ENCODE assay signal across 1 cellular context in genomic region chr17:2336215-2337151, GRCh38.
TF ChIP-seq lines count a peak whose summit lies in the region.

Gene TSR1 (minus strand): TSS chr17:2336457. CDS start chr17:2336427, 30 bp downstream.

TF ChIP-seq in HEK293, 187 proteins besides CTCF, POLR2A, EP300 and RAD21 (continued from another document and continues in another):
- TF ChIP-seq, protein P1, sequence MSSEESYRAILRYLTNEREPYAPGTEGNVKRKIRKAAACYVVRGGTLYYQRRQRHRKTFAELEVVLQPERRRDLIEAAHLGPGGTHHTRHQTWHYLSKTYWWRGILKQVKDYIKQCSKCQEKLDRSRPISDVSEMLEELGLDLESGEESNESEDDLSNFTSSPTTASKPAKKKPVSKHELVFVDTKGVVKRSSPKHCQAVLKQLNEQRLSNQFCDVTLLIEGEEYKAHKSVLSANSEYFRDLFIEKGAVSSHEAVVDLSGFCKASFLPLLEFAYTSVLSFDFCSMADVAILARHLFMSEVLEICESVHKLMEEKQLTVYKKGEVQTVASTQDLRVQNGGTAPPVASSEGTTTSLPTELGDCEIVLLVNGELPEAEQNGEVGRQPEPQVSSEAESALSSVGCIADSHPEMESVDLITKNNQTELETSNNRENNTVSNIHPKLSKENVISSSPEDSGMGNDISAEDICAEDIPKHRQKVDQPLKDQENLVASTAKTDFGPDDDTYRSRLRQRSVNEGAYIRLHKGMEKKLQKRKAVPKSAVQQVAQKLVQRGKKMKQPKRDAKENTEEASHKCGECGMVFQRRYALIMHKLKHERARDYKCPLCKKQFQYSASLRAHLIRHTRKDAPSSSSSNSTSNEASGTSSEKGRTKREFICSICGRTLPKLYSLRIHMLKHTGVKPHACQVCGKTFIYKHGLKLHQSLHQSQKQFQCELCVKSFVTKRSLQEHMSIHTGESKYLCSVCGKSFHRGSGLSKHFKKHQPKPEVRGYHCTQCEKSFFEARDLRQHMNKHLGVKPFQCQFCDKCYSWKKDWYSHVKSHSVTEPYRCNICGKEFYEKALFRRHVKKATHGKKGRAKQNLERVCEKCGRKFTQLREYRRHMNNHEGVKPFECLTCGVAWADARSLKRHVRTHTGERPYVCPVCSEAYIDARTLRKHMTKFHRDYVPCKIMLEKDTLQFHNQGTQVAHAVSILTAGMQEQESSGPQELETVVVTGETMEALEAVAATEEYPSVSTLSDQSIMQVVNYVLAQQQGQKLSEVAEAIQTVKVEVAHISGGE (tag by site-specific recombination; conservative IDR thresholded peaks at IDR 0.05; ENCODE audit: low read depth) = peak; percentile 96
- TF ChIP-seq, protein P2, sequence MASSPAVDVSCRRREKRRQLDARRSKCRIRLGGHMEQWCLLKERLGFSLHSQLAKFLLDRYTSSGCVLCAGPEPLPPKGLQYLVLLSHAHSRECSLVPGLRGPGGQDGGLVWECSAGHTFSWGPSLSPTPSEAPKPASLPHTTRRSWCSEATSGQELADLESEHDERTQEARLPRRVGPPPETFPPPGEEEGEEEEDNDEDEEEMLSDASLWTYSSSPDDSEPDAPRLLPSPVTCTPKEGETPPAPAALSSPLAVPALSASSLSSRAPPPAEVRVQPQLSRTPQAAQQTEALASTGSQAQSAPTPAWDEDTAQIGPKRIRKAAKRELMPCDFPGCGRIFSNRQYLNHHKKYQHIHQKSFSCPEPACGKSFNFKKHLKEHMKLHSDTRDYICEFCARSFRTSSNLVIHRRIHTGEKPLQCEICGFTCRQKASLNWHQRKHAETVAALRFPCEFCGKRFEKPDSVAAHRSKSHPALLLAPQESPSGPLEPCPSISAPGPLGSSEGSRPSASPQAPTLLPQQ (tag by site-specific recombination; IDR thresholded peaks at IDR 0.05) = no peak; the same call in 1 of the 2 replicates
- peak; percentile 57; the same call in 1 of the 2 replicates for TF ChIP-seq KLF7 (tag by site-specific recombination; IDR thresholded peaks at IDR 0.05; ENCODE audit: borderline replicate concordance)
- TF ChIP-seq, protein P3, sequence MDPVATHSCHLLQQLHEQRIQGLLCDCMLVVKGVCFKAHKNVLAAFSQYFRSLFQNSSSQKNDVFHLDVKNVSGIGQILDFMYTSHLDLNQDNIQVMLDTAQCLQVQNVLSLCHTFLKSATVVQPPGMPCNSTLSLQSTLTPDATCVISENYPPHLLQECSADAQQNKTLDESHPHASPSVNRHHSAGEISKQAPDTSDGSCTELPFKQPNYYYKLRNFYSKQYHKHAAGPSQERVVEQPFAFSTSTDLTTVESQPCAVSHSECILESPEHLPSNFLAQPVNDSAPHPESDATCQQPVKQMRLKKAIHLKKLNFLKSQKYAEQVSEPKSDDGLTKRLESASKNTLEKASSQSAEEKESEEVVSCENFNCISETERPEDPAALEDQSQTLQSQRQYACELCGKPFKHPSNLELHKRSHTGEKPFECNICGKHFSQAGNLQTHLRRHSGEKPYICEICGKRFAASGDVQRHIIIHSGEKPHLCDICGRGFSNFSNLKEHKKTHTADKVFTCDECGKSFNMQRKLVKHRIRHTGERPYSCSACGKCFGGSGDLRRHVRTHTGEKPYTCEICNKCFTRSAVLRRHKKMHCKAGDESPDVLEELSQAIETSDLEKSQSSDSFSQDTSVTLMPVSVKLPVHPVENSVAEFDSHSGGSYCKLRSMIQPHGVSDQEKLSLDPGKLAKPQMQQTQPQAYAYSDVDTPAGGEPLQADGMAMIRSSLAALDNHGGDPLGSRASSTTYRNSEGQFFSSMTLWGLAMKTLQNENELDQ (tag by site-specific recombination; IDR thresholded peaks at IDR 0.05; ENCODE audit: low read depth) = no peak
- no peak; the same call in 1 of the 2 replicates for TF ChIP-seq ZNF24 (tag by site-specific recombination; IDR thresholded peaks at IDR 0.05)
- no peak for TF ChIP-seq EGR2 (tag by site-specific recombination; IDR thresholded peaks at IDR 0.05; ENCODE audit: low read depth)
- TF ChIP-seq, protein P4, sequence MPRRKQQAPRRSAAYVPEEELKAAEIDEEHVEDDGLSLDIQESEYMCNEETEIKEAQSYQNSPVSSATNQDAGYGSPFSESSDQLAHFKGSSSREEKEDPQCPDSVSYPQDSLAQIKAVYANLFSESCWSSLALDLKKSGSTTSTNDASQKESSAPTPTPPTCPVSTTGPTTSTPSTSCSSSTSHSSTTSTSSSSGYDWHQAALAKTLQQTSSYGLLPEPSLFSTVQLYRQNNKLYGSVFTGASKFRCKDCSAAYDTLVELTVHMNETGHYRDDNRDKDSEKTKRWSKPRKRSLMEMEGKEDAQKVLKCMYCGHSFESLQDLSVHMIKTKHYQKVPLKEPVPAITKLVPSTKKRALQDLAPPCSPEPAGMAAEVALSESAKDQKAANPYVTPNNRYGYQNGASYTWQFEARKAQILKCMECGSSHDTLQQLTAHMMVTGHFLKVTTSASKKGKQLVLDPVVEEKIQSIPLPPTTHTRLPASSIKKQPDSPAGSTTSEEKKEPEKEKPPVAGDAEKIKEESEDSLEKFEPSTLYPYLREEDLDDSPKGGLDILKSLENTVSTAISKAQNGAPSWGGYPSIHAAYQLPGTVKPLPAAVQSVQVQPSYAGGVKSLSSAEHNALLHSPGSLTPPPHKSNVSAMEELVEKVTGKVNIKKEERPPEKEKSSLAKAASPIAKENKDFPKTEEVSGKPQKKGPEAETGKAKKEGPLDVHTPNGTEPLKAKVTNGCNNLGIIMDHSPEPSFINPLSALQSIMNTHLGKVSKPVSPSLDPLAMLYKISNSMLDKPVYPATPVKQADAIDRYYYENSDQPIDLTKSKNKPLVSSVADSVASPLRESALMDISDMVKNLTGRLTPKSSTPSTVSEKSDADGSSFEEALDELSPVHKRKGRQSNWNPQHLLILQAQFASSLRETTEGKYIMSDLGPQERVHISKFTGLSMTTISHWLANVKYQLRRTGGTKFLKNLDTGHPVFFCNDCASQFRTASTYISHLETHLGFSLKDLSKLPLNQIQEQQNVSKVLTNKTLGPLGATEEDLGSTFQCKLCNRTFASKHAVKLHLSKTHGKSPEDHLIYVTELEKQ (tag by site-specific recombination; IDR thresholded peaks at IDR 0.05; ENCODE audit: borderline replicate concordance) = peak; percentile 10; the same call in 1 of the 2 replicates
- no peak for TF ChIP-seq PRDM1 (tag by site-specific recombination; IDR thresholded peaks at IDR 0.05)
- TF ChIP-seq REPIN1 (tag by site-specific recombination; IDR thresholded peaks at IDR 0.05; ENCODE audit: low read depth) = 0 out of 2 replicates have a peak, but pooled peaks have one; percentile 9
- TF ChIP-seq HOXC10 (CRISPR knock-in tag; IDR thresholded peaks at IDR 0.05) = 0 out of 2 replicates have a peak, but pooled peaks have one; percentile 69
- no peak for TF ChIP-seq ZNF558 (tag by site-specific recombination; IDR thresholded peaks at IDR 0.05)
- no peak for TF ChIP-seq PRDM6 (tag by site-specific recombination; IDR thresholded peaks at IDR 0.05)
- TF ChIP-seq ZNF433 (tag by site-specific recombination; IDR thresholded peaks at IDR 0.05; ENCODE audit: low read depth) = no peak
- no peak for TF ChIP-seq SALL2 (tag by site-specific recombination; IDR thresholded peaks at IDR 0.05; ENCODE audit: borderline replicate concordance)
- TF ChIP-seq ZNF138 (tag by site-specific recombination; IDR thresholded peaks at IDR 0.05; ENCODE audit: borderline replicate concordance) = no peak
- peak; percentile 64; the same call in 1 of the 2 replicates for TF ChIP-seq ZNF639 (tag by site-specific recombination; IDR thresholded peaks at IDR 0.05)
- TF ChIP-seq ZNF777 (tag by site-specific recombination; IDR thresholded peaks at IDR 0.05; ENCODE audit: borderline replicate concordance) = peak; percentile 72; the same call in 1 of the 2 replicates
- TF ChIP-seq ZNF366 (tag by site-specific recombination; conservative IDR thresholded peaks at IDR 0.05) = no peak
- TF ChIP-seq OVOL3 (tag by site-specific recombination; IDR thresholded peaks at IDR 0.05) = peak; percentile 54; the same call in 1 of the 2 replicates
- TF ChIP-seq ZNF157 (tag by site-specific recombination; IDR thresholded peaks at IDR 0.05) = no peak
- TF ChIP-seq ZBTB7A (tag by site-specific recombination; IDR thresholded peaks at IDR 0.05; ENCODE audit: low read depth) = peak; percentile 44; the same call in 1 of the 2 replicates
- TF ChIP-seq ZNF529 (tag by site-specific recombination; IDR thresholded peaks at IDR 0.05; ENCODE audit: insufficient replicate concordance) = no peak
- no peak for TF ChIP-seq ZNF513 (tag by site-specific recombination; IDR thresholded peaks at IDR 0.05)
- no peak for TF ChIP-seq ZNF585B (tag by site-specific recombination; IDR thresholded peaks at IDR 0.05)
- no peak for TF ChIP-seq GFI1B (tag by site-specific recombination; IDR thresholded peaks at IDR 0.05)
- TF ChIP-seq ZNF37A (tag by site-specific recombination; IDR thresholded peaks at IDR 0.05) = no peak
- TF ChIP-seq, protein P5, sequence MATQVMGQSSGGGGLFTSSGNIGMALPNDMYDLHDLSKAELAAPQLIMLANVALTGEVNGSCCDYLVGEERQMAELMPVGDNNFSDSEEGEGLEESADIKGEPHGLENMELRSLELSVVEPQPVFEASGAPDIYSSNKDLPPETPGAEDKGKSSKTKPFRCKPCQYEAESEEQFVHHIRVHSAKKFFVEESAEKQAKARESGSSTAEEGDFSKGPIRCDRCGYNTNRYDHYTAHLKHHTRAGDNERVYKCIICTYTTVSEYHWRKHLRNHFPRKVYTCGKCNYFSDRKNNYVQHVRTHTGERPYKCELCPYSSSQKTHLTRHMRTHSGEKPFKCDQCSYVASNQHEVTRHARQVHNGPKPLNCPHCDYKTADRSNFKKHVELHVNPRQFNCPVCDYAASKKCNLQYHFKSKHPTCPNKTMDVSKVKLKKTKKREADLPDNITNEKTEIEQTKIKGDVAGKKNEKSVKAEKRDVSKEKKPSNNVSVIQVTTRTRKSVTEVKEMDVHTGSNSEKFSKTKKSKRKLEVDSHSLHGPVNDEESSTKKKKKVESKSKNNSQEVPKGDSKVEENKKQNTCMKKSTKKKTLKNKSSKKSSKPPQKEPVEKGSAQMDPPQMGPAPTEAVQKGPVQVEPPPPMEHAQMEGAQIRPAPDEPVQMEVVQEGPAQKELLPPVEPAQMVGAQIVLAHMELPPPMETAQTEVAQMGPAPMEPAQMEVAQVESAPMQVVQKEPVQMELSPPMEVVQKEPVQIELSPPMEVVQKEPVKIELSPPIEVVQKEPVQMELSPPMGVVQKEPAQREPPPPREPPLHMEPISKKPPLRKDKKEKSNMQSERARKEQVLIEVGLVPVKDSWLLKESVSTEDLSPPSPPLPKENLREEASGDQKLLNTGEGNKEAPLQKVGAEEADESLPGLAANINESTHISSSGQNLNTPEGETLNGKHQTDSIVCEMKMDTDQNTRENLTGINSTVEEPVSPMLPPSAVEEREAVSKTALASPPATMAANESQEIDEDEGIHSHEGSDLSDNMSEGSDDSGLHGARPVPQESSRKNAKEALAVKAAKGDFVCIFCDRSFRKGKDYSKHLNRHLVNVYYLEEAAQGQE (tag by site-specific recombination; IDR thresholded peaks at IDR 0.05) = no peak
- TF ChIP-seq ZNF843 (tag by site-specific recombination; IDR thresholded peaks at IDR 0.05) = peak; percentile 35; the same call in 1 of the 2 replicates
- TF ChIP-seq ZNF114 (tag by site-specific recombination; IDR thresholded peaks at IDR 0.05) = no peak
- no peak for TF ChIP-seq ZNF174 (tag by site-specific recombination; IDR thresholded peaks at IDR 0.05)
- TF ChIP-seq, protein P6, sequence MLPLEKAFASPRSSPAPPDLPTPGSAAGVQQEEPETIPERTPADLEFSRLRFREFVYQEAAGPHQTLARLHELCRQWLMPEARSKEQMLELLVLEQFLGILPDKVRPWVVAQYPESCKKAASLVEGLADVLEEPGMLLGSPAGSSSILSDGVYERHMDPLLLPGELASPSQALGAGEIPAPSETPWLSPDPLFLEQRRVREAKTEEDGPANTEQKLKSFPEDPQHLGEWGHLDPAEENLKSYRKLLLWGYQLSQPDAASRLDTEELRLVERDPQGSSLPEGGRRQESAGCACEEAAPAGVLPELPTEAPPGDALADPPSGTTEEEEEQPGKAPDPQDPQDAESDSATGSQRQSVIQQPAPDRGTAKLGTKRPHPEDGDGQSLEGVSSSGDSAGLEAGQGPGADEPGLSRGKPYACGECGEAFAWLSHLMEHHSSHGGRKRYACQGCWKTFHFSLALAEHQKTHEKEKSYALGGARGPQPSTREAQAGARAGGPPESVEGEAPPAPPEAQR (tag by site-specific recombination; IDR thresholded peaks at IDR 0.05) = no peak
- TF ChIP-seq ZNF133 (tag by site-specific recombination; IDR thresholded peaks at IDR 0.05) = no peak
- TF ChIP-seq SCRT1 (tag by site-specific recombination; IDR thresholded peaks at IDR 0.05; ENCODE audit: borderline replicate concordance) = no peak
- TF ChIP-seq ZNF473 (tag by site-specific recombination; IDR thresholded peaks at IDR 0.05) = no peak
- no peak for TF ChIP-seq ZNF223 (tag by site-specific recombination; IDR thresholded peaks at IDR 0.05)
- no peak for TF ChIP-seq ZNF670 (tag by site-specific recombination; IDR thresholded peaks at IDR 0.05; ENCODE audit: low read depth)
- TF ChIP-seq ZNF571 (tag by site-specific recombination; IDR thresholded peaks at IDR 0.05) = no peak
- no peak for TF ChIP-seq KLF10 (tag by site-specific recombination; IDR thresholded peaks at IDR 0.05)
- TF ChIP-seq ZSCAN16 (tag by site-specific recombination; IDR thresholded peaks at IDR 0.05) = no peak
- TF ChIP-seq ZNF426 (tag by site-specific recombination; IDR thresholded peaks at IDR 0.05) = no peak
